Comparison of ENCODE assay signal across 1 cellular context in genomic region chr13:85166891-85167290, GRCh38.
TF ChIP-seq lines count a peak whose summit lies in the region.

No MANE protein-coding gene starts in this region.

TF ChIP-seq in GM23338, 12 proteins besides CTCF, POLR2A, EP300 and RAD21 (continued from another document):
- TF ChIP-seq ZNF462 (CRISPR knock-in tag; IDR thresholded peaks at IDR 0.05) (no peak), CREB1 (CRISPR knock-in tag; IDR thresholded peaks at IDR 0.05; ENCODE audit: low read depth) (no peak), ZNF331 (CRISPR knock-in tag; IDR thresholded peaks at IDR 0.05; ENCODE audit: low read depth) (no peak), ZNF114 (CRISPR knock-in tag; IDR thresholded peaks at IDR 0.05) (no peak), POLR2AphosphoS5 (IDR thresholded peaks at IDR 0.05; ENCODE audit: low read depth) (no peak), ETS1 (IDR thresholded peaks at IDR 0.05) (no peak), JUNB (IDR thresholded peaks at IDR 0.05; ENCODE audit: unreplicated experiment) (no peak), EZH2 (IDR thresholded peaks at IDR 0.05; ENCODE audit: low read depth, unreplicated experiment) (no peak), NANOG (IDR thresholded peaks at IDR 0.05; ENCODE audit: borderline replicate concordance) (no peak), EZH2phosphoT487 (IDR thresholded peaks at IDR 0.05; ENCODE audit: unreplicated experiment) (no peak), REST (IDR thresholded peaks at IDR 0.05; ENCODE audit: unreplicated experiment) (no peak)
